9 cellular contexts compared by ENCODE assay signal in genomic region chr15:70259030-70259424, GRCh38.
DNase-seq lines count a peak whose midpoint lies in the region; ATAC-seq and TF ChIP-seq lines count a peak whose summit lies in the region.
"Had no signal": no experiment of that assay in that cellular context is flagged by ENCODE, and none has a peak within 500 bp of the region (broad histone marks: within the 10 kb centered on the region; RNA-seq: fewer than 3 reads in every experiment).

No MANE protein-coding gene starts in this region.

- no peak overlapping the region for H3K27ac Mint-ChIP-seq in Calu3 (ENCODE audit: unreplicated experiment)

- peak overlapping the region; percentile 33 for H3K27ac ChIP-seq in neutrophil

- DNase-seq in Calu3 (peak; percentile 29), erythroblast (lab: John Stamatoyannopoulos, UW) (peak; percentile 44 to 47), NCI-H1436 (lab: John Stamatoyannopoulos, UW) (no peak), NCI-H82 (lab: John Stamatoyannopoulos, UW) (no peak)
- DNase-seq in activated CD4-positive, alpha-beta T cell treated with anti-CD3 and anti-CD28 coated beads for 4 hours: peak; percentile 59 to 62

- H3K9me3 Mint-ChIP-seq in Calu3 (ENCODE audit: low read depth, unreplicated experiment): no peaks in the 10 kb centered on the region

- CTCF ChIA-PET in Calu3 (lab: Charles Lee): interaction anchor here (0.9 to 1.0 kb wide), 2 partner anchors 105 to 684 kb away, joined by 3 read pairs; no protein-coding TSS in a partner anchor

- intact Hi-C loops in Calu3 (cut with micrococcal nuclease; ENCODE audit: unreplicated experiment): no loop called here

- H3K9me3 ChIP-seq in neutrophil: no peaks in the 10 kb centered on the region
- H3K9me3 ChIP-seq: HAP-1 had no signal

- no peaks in the 10 kb centered on the region for H3K27me3 ChIP-seq in neutrophil

- H3K4me3 Mint-ChIP-seq in Calu3 (ENCODE audit: low read depth, unreplicated experiment): no peak overlapping the region

- TF ChIP-seq CTCF in Calu3 (IDR thresholded peaks at IDR 0.05; ENCODE audit: unreplicated experiment): no peak
- TF ChIP-seq CTCF in neutrophil (IDR thresholded peaks at IDR 0.05): no peak

- TF ChIP-seq POLR2A in erythroblast (IDR thresholded peaks at IDR 0.05; ENCODE audit: low read length): no peak

- H3K36me3 Mint-ChIP-seq in Calu3 (ENCODE audit: insufficient read depth, unreplicated experiment): no peaks in the 10 kb centered on the region

- H3K27me3 Mint-ChIP-seq in Calu3 (ENCODE audit: unreplicated experiment): peaks cover 60% of the 10 kb centered on the region

- ATAC-seq in HG03045 (IDR thresholded peaks at IDR 0.05; ENCODE audit: unreplicated experiment) (peak; percentile 23), HG03280 (IDR thresholded peaks at IDR 0.05; ENCODE audit: unreplicated experiment) (no peak)

- no peaks in the 10 kb centered on the region for H3K36me3 ChIP-seq in neutrophil
- H3K36me3 ChIP-seq: HAP-1 had no signal

- H3K4me3 ChIP-seq in neutrophil (ENCODE audit: low read depth in 1 of 2, low read length in 1 of 2): peak overlapping the region in 1 of 2 experiments; percentile 39
- H3K4me3 ChIP-seq: HAP-1 had no signal

- H3K4me1 ChIP-seq in neutrophil (ENCODE audit: control insufficient read depth in 1 of 2, insufficient read depth in 1 of 2, low read depth in 1 of 2, low read length in 1 of 2): peaks cover 34 to 39% of the 10 kb centered on the region in 2 experiments

- no TSS peak for BruUV-seq in Calu3 (replicated peaks; lab: Mats Ljungman, UMichigan)

- no peaks in the 10 kb centered on the region for H3K4me1 Mint-ChIP-seq in Calu3 (ENCODE audit: low read depth, unreplicated experiment)

Comparison
In these comparisons a context has a peak if more than half of its experiments do, and no peak if none do; other contexts are left out.
1. DNase-seq: peak in Calu3 (single experiment), activated CD4-positive, alpha-beta T cell treated with anti-CD3 and anti-CD28 coated beads for 4 hours (2 of 2) and erythroblast (2 of 2); none in NCI-H1436 (single experiment) and NCI-H82 (single experiment).